Comparison of ENCODE assay signal across 8 cellular contexts in genomic region chr1:111221633-111222286, GRCh38. TPM values are rescaled to one million over a fixed set of nuclear protein-coding genes. Genes with fewer than 3 reads are reported as not detected.
DNase-seq lines count a peak whose midpoint lies in the region; ATAC-seq and TF ChIP-seq lines count a peak whose summit lies in the region.

No MANE protein-coding gene starts in this region.

- H3K4me3 Mint-ChIP-seq in central memory CD8-positive, alpha-beta T cell: peak overlapping the region; percentile 72
- no peak overlapping the region for H3K4me3 Mint-ChIP-seq in type B pancreatic cell

- H3K27me3 Mint-ChIP-seq in central memory CD8-positive, alpha-beta T cell: no peaks in the 10 kb centered on the region
- no peaks in the 10 kb centered on the region for H3K27me3 Mint-ChIP-seq in type B pancreatic cell

- TF ChIP-seq CTCF in type B pancreatic cell (conservative IDR thresholded peaks at IDR 0.05): no peak

- H3K36me3 Mint-ChIP-seq in central memory CD8-positive, alpha-beta T cell (ENCODE audit: insufficient read depth): peaks cover 20% of the 10 kb centered on the region
- H3K36me3 Mint-ChIP-seq in type B pancreatic cell: peaks cover 2% of the 10 kb centered on the region

- peak; percentile 51 for DNase-seq in activated naive CD4-positive, alpha-beta T cell treated with Interleukin-2 at 50 U/mL for 16 hours
- no peak for DNase-seq in activated naive CD4-positive, alpha-beta T cell treated with anti-CD3 and anti-CD28 coated beads, Interleukin-2, amount 50 U/mL, for 16 hours
- DNase-seq in NOMO-1 treated with DMSO at 0.1 percent for 48 hours (lab: John Stamatoyannopoulos, UW; ENCODE audit: unreplicated experiment) (peak; percentile 85), type B pancreatic cell (ENCODE audit: extremely low spot score, unreplicated experiment) (no peak), T1000 (lab: John Stamatoyannopoulos, UW) (no peak), OCI-M2 (lab: John Stamatoyannopoulos, UW; ENCODE audit: unreplicated experiment) (no peak)
- peak in 1 of 2 donors; percentile 45 for DNase-seq in central memory CD8-positive, alpha-beta T cell (ENCODE audit: low spot score in 2 of 2)

- peaks cover 5% of the 10 kb centered on the region for H3K9me3 Mint-ChIP-seq in central memory CD8-positive, alpha-beta T cell
- no peaks in the 10 kb centered on the region for H3K9me3 Mint-ChIP-seq in type B pancreatic cell

- ATAC-seq in HG02798 (IDR thresholded peaks at IDR 0.05; ENCODE audit: poor library complexity, unreplicated experiment): peak; percentile 63
- ATAC-seq in central memory CD8-positive, alpha-beta T cell (replicated peaks; ENCODE audit: extremely low read depth, poor library complexity, severe bottlenecking): peak; percentile 30

- H3K4me1 Mint-ChIP-seq in central memory CD8-positive, alpha-beta T cell: peaks cover 94% of the 10 kb centered on the region
- peaks cover 31% of the 10 kb centered on the region for H3K4me1 Mint-ChIP-seq in type B pancreatic cell (ENCODE audit: unreplicated experiment)

- peak overlapping the region; percentile 100 for H3K27ac Mint-ChIP-seq in central memory CD8-positive, alpha-beta T cell (ENCODE audit: low read depth)
- H3K27ac Mint-ChIP-seq in type B pancreatic cell: peak overlapping the region; percentile 77

RNA-seq across cellular contexts. Expression of gene CHI3L2, which starts 5.8 kb away (rescaled TPM):
- total RNA-seq in type B pancreatic cell (ENCODE audit: low replicate concordance): 0.72 and 3.4 TPM in 2 replicates

RNA-seq across cellular contexts. Expression of gene DENND2D, which starts 21.3 kb away (rescaled TPM):
- 6.3 and 12.7 TPM in 2 replicates for total RNA-seq in type B pancreatic cell (ENCODE audit: low replicate concordance)

Comparison
In these comparisons a context has a peak if more than half of its experiments do, and no peak if none do; other contexts are left out.
1. DNase-seq: peak in activated naive CD4-positive, alpha-beta T cell treated with Interleukin-2 at 50 U/mL for 16 hours (single experiment) and NOMO-1 treated with DMSO at 0.1 percent for 48 hours (single experiment); none in activated naive CD4-positive, alpha-beta T cell treated with anti-CD3 and anti-CD28 coated beads, Interleukin-2, amount 50 U/mL, for 16 hours (single experiment), type B pancreatic cell (single experiment), T1000 (single experiment) and OCI-M2 (single experiment).